ENCODE assay signal across 20 cellular contexts in the genomic region with DNA sequence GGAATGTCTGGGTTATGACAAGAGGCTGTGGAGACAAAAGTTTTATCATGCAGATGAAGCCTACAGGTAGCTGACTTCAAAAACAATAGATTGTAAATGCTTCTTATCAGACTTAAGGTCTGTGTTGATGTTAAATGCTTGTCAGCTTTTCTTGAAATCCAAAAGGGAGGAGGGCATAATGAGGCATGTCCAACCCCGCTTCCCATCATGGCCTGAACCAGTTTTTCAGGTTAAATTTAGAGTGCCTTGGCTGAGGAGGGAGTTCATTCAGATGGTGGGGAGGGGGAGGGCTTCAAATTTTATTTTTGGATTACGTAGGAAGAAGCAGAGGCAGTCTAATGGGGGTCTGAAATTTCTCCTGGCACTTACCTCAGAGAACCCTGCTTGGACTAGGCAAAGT.
DNase-seq lines count a peak whose midpoint lies in the region; ATAC-seq and TF ChIP-seq lines count a peak whose summit lies in the region.
"Had no signal": no experiment of that assay in that cellular context is flagged by ENCODE, and none has a peak within 500 bp of the region (broad histone marks: within the 10 kb centered on the region; RNA-seq: fewer than 3 reads in every experiment).

No MANE protein-coding gene starts in this region.

- H3K4me1 Mint-ChIP-seq in WTC11, result peaks cover 35% of the 10 kb centered on the region
- no peaks in the 10 kb centered on the region for H3K4me1 Mint-ChIP-seq in activated CD4-positive, alpha-beta memory T cell treated with anti-CD3 and anti-CD28 coated beads, Interleukin-2, amount 10 ng/mL, durations not matched to agents 7 days and 5 days

- no peaks in the 10 kb centered on the region for H3K27me3 Mint-ChIP-seq in WTC11 (ENCODE audit: low read depth)
- no peaks in the 10 kb centered on the region for H3K27me3 Mint-ChIP-seq in activated CD4-positive, alpha-beta memory T cell treated with anti-CD3 and anti-CD28 coated beads, Interleukin-2, amount 10 ng/mL, durations not matched to agents 7 days and 5 days

- DNase-seq in DMS53 (lab: John Stamatoyannopoulos, UW) (peak; percentile 12), DMS53 treated with DMSO at 0.1 percent for 48 hours (lab: John Stamatoyannopoulos, UW; ENCODE audit: unreplicated experiment) (no peak), WTC11 (ENCODE audit: low spot score) (no peak), left kidney (ENCODE audit: low read depth, low spot score) (peak; percentile 16), GM03348 (ENCODE audit: low spot score) (no peak), NCI-H345 (lab: John Stamatoyannopoulos, UW) (no peak)
- no peak for DNase-seq in activated CD4-positive, alpha-beta memory T cell treated with anti-CD3 and anti-CD28 coated beads, Interleukin-2, amount 10 ng/mL, durations not matched to agents 7 days and 5 days
- DNase-seq: ACHN, Calu3, GOT3, NCI-H1048, NCI-H1417 treated with DMSO at 0.1 percent for 48 hours, NCI-H1694 treated with DMSO at 0.1 percent for 48 hours, NCI-H2081, NCI-H446, NCI-H524 treated with DMSO at 0.1 percent for 48 hours, PC-9, SJCRH30 had no signal

- H3K27ac Mint-ChIP-seq in WTC11, result no peak overlapping the region
- no peak overlapping the region for H3K27ac Mint-ChIP-seq in activated CD4-positive, alpha-beta memory T cell treated with anti-CD3 and anti-CD28 coated beads, Interleukin-2, amount 10 ng/mL, durations not matched to agents 7 days and 5 days

- H3K4me3 Mint-ChIP-seq in WTC11, result peak overlapping the region; percentile 33; the same call in 1 of the 2 replicates
- H3K4me3 Mint-ChIP-seq in activated CD4-positive, alpha-beta memory T cell treated with anti-CD3 and anti-CD28 coated beads, Interleukin-2, amount 10 ng/mL, durations not matched to agents 7 days and 5 days, result no peak overlapping the region

- H3K36me3 Mint-ChIP-seq in WTC11, result no peaks in the 10 kb centered on the region
- H3K36me3 Mint-ChIP-seq in activated CD4-positive, alpha-beta memory T cell treated with anti-CD3 and anti-CD28 coated beads, Interleukin-2, amount 10 ng/mL, durations not matched to agents 7 days and 5 days (ENCODE audit: low read depth), result no peaks in the 10 kb centered on the region

- POLR2A ChIA-PET in WTC11 (lab: Charles Lee), result no interaction called here
- POLR2A ChIA-PET in activated CD4-positive, alpha-beta memory T cell treated with anti-CD3 and anti-CD28 coated beads, Interleukin-2, amount 10 ng/mL, durations not matched to agents 7 days and 5 days (lab: Charles Lee), result no interaction called here

- peak; percentile 53 for ATAC-seq in WTC11
- ATAC-seq: HCT116, Right ventricle myocardium inferior had no signal

- no peak for TF ChIP-seq CTCF in WTC11 (IDR thresholded peaks at IDR 0.05)

- CTCF ChIA-PET in WTC11 (lab: Charles Lee), result no interaction called here
- CTCF ChIA-PET in activated CD4-positive, alpha-beta memory T cell treated with anti-CD3 and anti-CD28 coated beads, Interleukin-2, amount 10 ng/mL, durations not matched to agents 7 days and 5 days (lab: Charles Lee), result no interaction called here

- H3K9me3 Mint-ChIP-seq in WTC11, result no peaks in the 10 kb centered on the region
- no peaks in the 10 kb centered on the region for H3K9me3 Mint-ChIP-seq in activated CD4-positive, alpha-beta memory T cell treated with anti-CD3 and anti-CD28 coated beads, Interleukin-2, amount 10 ng/mL, durations not matched to agents 7 days and 5 days

TF ChIP-seq in WTC11, 78 proteins besides CTCF, POLR2A, EP300 and RAD21:
- TF ChIP-seq NR1H2 (CRISPR knock-in tag; IDR thresholded peaks at IDR 0.05), result no peak

Comparison
In these comparisons a context has a peak if more than half of its experiments do, and no peak if none do; other contexts are left out.
1. DNase-seq: peak in DMS53 (single experiment) and left kidney (single experiment); none in DMS53 treated with DMSO at 0.1 percent for 48 hours (single experiment), WTC11 (single experiment), GM03348 (single experiment), NCI-H345 (single experiment) and activated CD4-positive, alpha-beta memory T cell treated with anti-CD3 and anti-CD28 coated beads, Interleukin-2, amount 10 ng/mL, durations not matched to agents 7 days and 5 days (single experiment).